ENCODE assay signal across 8 cellular contexts in genomic region chr4:184310171-184310567, GRCh38.
DNase-seq lines count a peak whose midpoint lies in the region; ATAC-seq and TF ChIP-seq lines count a peak whose summit lies in the region.

No MANE protein-coding gene starts in this region.

- ATAC-seq in activated CD8-positive, alpha-beta memory T cell treated with anti-CD3 and anti-CD28 coated beads, Interleukin-2, amount 10 ng/mL, durations not matched to agents 7 days and 5 days: peak; percentile 75
- no peak for ATAC-seq in HG02642 (IDR thresholded peaks at IDR 0.05; ENCODE audit: poor library complexity, unreplicated experiment)

- TF ChIP-seq CTCF in epithelial cell of proximal tubule (conservative IDR thresholded peaks at IDR 0.05; ENCODE audit: low read depth, low read length): peak; percentile 22

- H3K27me3 Mint-ChIP-seq in activated CD8-positive, alpha-beta memory T cell treated with anti-CD3 and anti-CD28 coated beads, Interleukin-2, amount 10 ng/mL, durations not matched to agents 7 days and 5 days: no peaks in the 10 kb centered on the region
- H3K27me3 Mint-ChIP-seq in T-helper 1 cell treated with Interleukin-12 subunit alpha and Interleukin-12 subunit beta and Interleukin-4 antibody, amounts not matched to agents 30 μg/mL and 1 μg/mL, for 36 hours (ENCODE audit: low read depth): no peaks in the 10 kb centered on the region

- H3K4me3 Mint-ChIP-seq in activated CD8-positive, alpha-beta memory T cell treated with anti-CD3 and anti-CD28 coated beads, Interleukin-2, amount 10 ng/mL, durations not matched to agents 7 days and 5 days: no peak overlapping the region
- H3K4me3 Mint-ChIP-seq in T-helper 1 cell treated with Interleukin-12 subunit alpha and Interleukin-12 subunit beta and Interleukin-4 antibody, amounts not matched to agents 30 μg/mL and 1 μg/mL, for 36 hours: no peak overlapping the region

- H3K4me3 ChIP-seq in epithelial cell of proximal tubule (ENCODE audit: low read depth, low read length): no peak overlapping the region

- peak; percentile 81 for DNase-seq in activated CD8-positive, alpha-beta memory T cell treated with anti-CD3 and anti-CD28 coated beads, Interleukin-2, amount 10 ng/mL, durations not matched to agents 7 days and 5 days
- DNase-seq in activated CD8-positive, alpha-beta memory T cell treated with anti-CD3 and anti-CD28 coated beads, Interleukin-2, amount 50 U/mL, for 4 hours: no peak
- DNase-seq in epithelial cell of proximal tubule (ENCODE audit: low read depth) (no peak), kidney glomerular epithelial cell (lab: John Stamatoyannopoulos, UW) (no peak), mesenteric fat pad (ENCODE audit: low spot score) (no peak)
- peak; percentile 29 for DNase-seq in stimulated activated CD4-positive, alpha-beta T cell treated with anti-CD3 and anti-CD28 coated beads, Interleukin-4, amount 100 ng/mL, for 1 hour

- H3K36me3 Mint-ChIP-seq in activated CD8-positive, alpha-beta memory T cell treated with anti-CD3 and anti-CD28 coated beads, Interleukin-2, amount 10 ng/mL, durations not matched to agents 7 days and 5 days: peaks cover 4% of the 10 kb centered on the region
- H3K36me3 Mint-ChIP-seq in T-helper 1 cell treated with Interleukin-12 subunit alpha and Interleukin-12 subunit beta and Interleukin-4 antibody, amounts not matched to agents 30 μg/mL and 1 μg/mL, for 36 hours (ENCODE audit: low read depth): peaks cover 3% of the 10 kb centered on the region

- H3K27ac Mint-ChIP-seq in activated CD8-positive, alpha-beta memory T cell treated with anti-CD3 and anti-CD28 coated beads, Interleukin-2, amount 10 ng/mL, durations not matched to agents 7 days and 5 days: peak overlapping the region; percentile 83
- H3K27ac Mint-ChIP-seq in T-helper 1 cell treated with Interleukin-12 subunit alpha and Interleukin-12 subunit beta and Interleukin-4 antibody, amounts not matched to agents 30 μg/mL and 1 μg/mL, for 36 hours: peak overlapping the region; percentile 83

- H3K9me3 Mint-ChIP-seq in activated CD8-positive, alpha-beta memory T cell treated with anti-CD3 and anti-CD28 coated beads, Interleukin-2, amount 10 ng/mL, durations not matched to agents 7 days and 5 days (ENCODE audit: low read depth): no peaks in the 10 kb centered on the region
- H3K9me3 Mint-ChIP-seq in T-helper 1 cell treated with Interleukin-12 subunit alpha and Interleukin-12 subunit beta and Interleukin-4 antibody, amounts not matched to agents 30 μg/mL and 1 μg/mL, for 36 hours: no peaks in the 10 kb centered on the region

- CTCF ChIA-PET in activated CD8-positive, alpha-beta memory T cell treated with anti-CD3 and anti-CD28 coated beads, Interleukin-2, amount 10 ng/mL, durations not matched to agents 7 days and 5 days (lab: Charles Lee): interaction anchor here (0.9 to 2.3 kb wide), 9 partner anchors 9 to 225 kb away, joined by 3 to 7 read pairs (median 4); no protein-coding TSS in a partner anchor

- H3K4me1 Mint-ChIP-seq in activated CD8-positive, alpha-beta memory T cell treated with anti-CD3 and anti-CD28 coated beads, Interleukin-2, amount 10 ng/mL, durations not matched to agents 7 days and 5 days: peaks cover 77% of the 10 kb centered on the region
- peaks cover 60% of the 10 kb centered on the region for H3K4me1 Mint-ChIP-seq in T-helper 1 cell treated with Interleukin-12 subunit alpha and Interleukin-12 subunit beta and Interleukin-4 antibody, amounts not matched to agents 30 μg/mL and 1 μg/mL, for 36 hours (ENCODE audit: low read depth)

Comparison
In these comparisons a context has a peak if more than half of its experiments do, and no peak if none do; other contexts are left out.
1. DNase-seq: peak in activated CD8-positive, alpha-beta memory T cell treated with anti-CD3 and anti-CD28 coated beads, Interleukin-2, amount 10 ng/mL, durations not matched to agents 7 days and 5 days (single experiment) and stimulated activated CD4-positive, alpha-beta T cell treated with anti-CD3 and anti-CD28 coated beads, Interleukin-4, amount 100 ng/mL, for 1 hour (single experiment); none in activated CD8-positive, alpha-beta memory T cell treated with anti-CD3 and anti-CD28 coated beads, Interleukin-2, amount 50 U/mL, for 4 hours (single experiment), epithelial cell of proximal tubule (single experiment), kidney glomerular epithelial cell (single experiment) and mesenteric fat pad (single experiment).